Comparison of ENCODE assay signal across 8 cellular contexts in genomic region chr21:6111354-6111753, GRCh38.
DNase-seq lines count a peak whose midpoint lies in the region; ATAC-seq and TF ChIP-seq lines count a peak whose summit lies in the region.
"Not testable (repeated sequence)": the region's sequence is repeated elsewhere in the genome, so short reads cannot be mapped to it uniquely, and the experiment has no call there.

No MANE protein-coding gene starts in this region.

- CTCF ChIA-PET in Caco-2 (lab: Charles Lee): not testable (repeated sequence)

- not testable (repeated sequence) for H3K9me3 Mint-ChIP-seq in Caco-2 (ENCODE audit: unreplicated experiment); naive thymus-derived CD8-positive, alpha-beta T cell

- POLR2A ChIA-PET in Caco-2 (lab: Charles Lee); naive thymus-derived CD8-positive, alpha-beta T cell (lab: Charles Lee): not testable (repeated sequence)

- DNase-seq in Caco-2: peak in 1 of 2 experiments; percentile 23
- DNase-seq in activated naive CD4-positive, alpha-beta T cell treated with anti-CD3 and anti-CD28 coated beads, Interleukin-2, amount 50 U/mL, for 16 hours: peak; percentile 20
- DNase-seq in heart left ventricle: peak in 4 of 5 donors; percentile 5 to 58 (median 22)
- peak in 2 of 10 donors; percentile 5 to 22 for DNase-seq in naive thymus-derived CD8-positive, alpha-beta T cell
- peak; percentile 13 for DNase-seq in stimulated activated naive CD8-positive, alpha-beta T cell treated with anti-CD3 and anti-CD28 coated beads, Interleukin-15, Interleukin-2, amounts not matched to agents 100 U/mL and 50 U/mL, for 24 hours

- TF ChIP-seq POLR2A in heart left ventricle (IDR thresholded peaks at IDR 0.05): not testable (repeated sequence)

- 2% methylated on average over 15 of the region's 46 CpGs; no CpG with 5 or more reads in 3 of the 4 donors for WGBS in heart left ventricle, 4 donors

- peak overlapping the region; percentile 31 for H3K4me3 ChIP-seq in Caco-2 (ENCODE audit: low read depth, low read length)
- peak overlapping the region in 6 of 12 donors; percentile 26 to 49 (median 34) for H3K4me3 ChIP-seq in heart left ventricle

- not testable (repeated sequence) for H3K27me3 ChIP-seq in Caco-2 (replicated peaks; ENCODE audit: control insufficient read depth, insufficient read depth, low read length); heart left ventricle

- not testable (repeated sequence) for BruUV-seq in Caco-2 (replicated peaks; lab: Mats Ljungman, UMichigan)

- not testable (repeated sequence) for H3K27me3 Mint-ChIP-seq in Caco-2 (ENCODE audit: insufficient read depth, unreplicated experiment); naive thymus-derived CD8-positive, alpha-beta T cell

- H3K9me3 ChIP-seq in Caco-2, heart left ventricle: not testable (repeated sequence)

- H3K4me3 Mint-ChIP-seq in Caco-2 (ENCODE audit: unreplicated experiment); naive thymus-derived CD8-positive, alpha-beta T cell: not testable (repeated sequence)

- not testable (repeated sequence) for H3K4me1 Mint-ChIP-seq in Caco-2 (ENCODE audit: low read depth, unreplicated experiment); naive thymus-derived CD8-positive, alpha-beta T cell

- TF ChIP-seq CTCF in Caco-2 (IDR thresholded peaks at IDR 0.05; ENCODE audit: insufficient read depth in 1 of 2, low read depth in 1 of 2, low read length in 1 of 2, severe bottlenecking in 1 of 2, unreplicated experiment in 1 of 2); heart left ventricle (IDR thresholded peaks at IDR 0.05): not testable (repeated sequence)

- peak; percentile 9 for ATAC-seq in GM21528 (IDR thresholded peaks at IDR 0.05; ENCODE audit: low FRiP score, unreplicated experiment)
- peak; percentile 2 for ATAC-seq in HG03135 (IDR thresholded peaks at IDR 0.05; ENCODE audit: unreplicated experiment)
- peak; percentile 3 to 8 for ATAC-seq in activated CD4-positive, CD25-positive, alpha-beta regulatory T cell treated with anti-CD3 and anti-CD28 coated beads, Interleukin-2, amount 50 U/mL, for 24 hours
- peak in 3 of 4 donors; percentile 9 to 27 (median 24) for ATAC-seq in heart left ventricle
- ATAC-seq in naive thymus-derived CD8-positive, alpha-beta T cell: peak; percentile 11 to 18
- ATAC-seq in stimulated activated naive CD8-positive, alpha-beta T cell treated with anti-CD3 and anti-CD28 coated beads, Interleukin-15, Interleukin-2, amounts not matched to agents 100 U/mL and 50 U/mL, for 24 hours: peak; percentile 16

- H3K27ac Mint-ChIP-seq in Caco-2 (ENCODE audit: unreplicated experiment); naive thymus-derived CD8-positive, alpha-beta T cell: not testable (repeated sequence)

- not testable (repeated sequence) for H3K4me1 ChIP-seq in Caco-2, heart left ventricle

- not testable (repeated sequence) for H3K36me3 ChIP-seq in Caco-2 (ENCODE audit: control insufficient read depth, insufficient read depth, low read length); heart left ventricle

- H3K36me3 Mint-ChIP-seq in Caco-2 (ENCODE audit: insufficient read depth, unreplicated experiment); naive thymus-derived CD8-positive, alpha-beta T cell: not testable (repeated sequence)

- intact Hi-C loops in Caco-2 (cut with micrococcal nuclease; ENCODE audit: unreplicated experiment); heart left ventricle (cut with DNase I): not testable (repeated sequence)

- peak overlapping the region in 1 of 12 donors; percentile 66 for H3K27ac ChIP-seq in heart left ventricle
